In the genomic region with DNA sequence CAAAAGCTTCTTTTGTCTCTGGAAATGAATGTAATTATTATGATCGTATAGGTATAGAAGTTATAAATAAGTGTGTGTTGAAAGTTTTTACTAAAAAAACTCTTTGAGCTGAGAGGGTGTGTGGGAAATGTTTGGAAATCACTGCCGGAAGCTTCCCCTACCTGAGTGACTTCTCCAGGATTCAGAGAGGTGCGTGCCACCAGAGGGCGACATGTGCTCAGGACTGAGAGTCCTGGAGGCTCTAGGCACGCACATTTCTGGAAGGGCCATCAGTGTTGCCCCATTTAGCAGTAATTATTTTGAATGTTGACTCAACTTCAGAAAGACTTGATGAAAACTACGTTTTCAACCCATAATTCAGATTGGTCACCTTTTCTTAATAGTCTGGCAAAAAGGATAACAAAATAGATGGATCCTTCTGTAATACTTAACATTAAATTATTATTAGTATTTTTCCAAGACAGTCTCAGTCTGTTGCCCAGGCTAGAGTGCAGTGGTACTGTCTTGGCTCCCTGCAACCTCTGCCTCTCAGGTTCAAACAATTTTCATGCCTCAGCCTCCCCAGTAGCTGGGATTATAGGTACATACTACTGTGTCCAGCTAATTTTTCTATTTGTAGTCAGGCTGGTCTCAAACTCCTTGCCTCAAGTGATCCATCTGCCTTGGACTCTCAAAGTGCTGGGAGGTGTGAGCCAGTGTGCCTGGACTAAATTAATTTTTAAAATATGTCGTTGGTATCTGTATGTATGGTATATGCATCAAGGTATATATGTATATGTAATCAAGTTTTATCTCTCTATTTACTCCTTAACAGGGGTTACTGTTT, we compare ENCODE assay signal across 8 cellular contexts. TPM values are rescaled to one million over a fixed set of nuclear protein-coding genes. Genes with fewer than 3 reads are reported as not detected.
DNase-seq lines count a peak whose midpoint lies in the region; ATAC-seq and TF ChIP-seq lines count a peak whose summit lies in the region.

No MANE protein-coding gene starts in this region.

- ATAC-seq in GM18861 (IDR thresholded peaks at IDR 0.05; ENCODE audit: unreplicated experiment) (peak; percentile 42), HG03342 (IDR thresholded peaks at IDR 0.05; ENCODE audit: unreplicated experiment) (peak; percentile 50)

- peaks cover 9% of the 10 kb centered on the region for H3K4me1 Mint-ChIP-seq in mesothelial cell of epicardium

- H3K36me3 Mint-ChIP-seq in mesothelial cell of epicardium: peaks cover 2% of the 10 kb centered on the region

- H3K9me3 Mint-ChIP-seq in mesothelial cell of epicardium: no peaks in the 10 kb centered on the region

- H3K4me3 Mint-ChIP-seq in mesothelial cell of epicardium: no peak overlapping the region

- no peaks in the 10 kb centered on the region for H3K27me3 Mint-ChIP-seq in mesothelial cell of epicardium (ENCODE audit: low read depth)

- no peak overlapping the region for H3K27ac Mint-ChIP-seq in mesothelial cell of epicardium

- peak; percentile 61 for DNase-seq in AG08396 (ENCODE audit: low spot score)
- DNase-seq in NCI-H526 treated with DMSO at 0.1 percent for 48 hours (lab: John Stamatoyannopoulos, UW): peak; percentile 44
- peak; percentile 84 to 88 for DNase-seq in activated CD4-positive, alpha-beta T cell treated with anti-CD3 and anti-CD28 coated beads, Interleukin-2, amount 50 U/mL, for 4 hours
- peak; percentile 67 for DNase-seq in ecto neural progenitor cell (ENCODE audit: low spot score)
- DNase-seq in mesothelial cell of epicardium (ENCODE audit: low spot score in 2 of 2, unreplicated experiment in 2 of 2): peak; percentile 53 to 74
- peak; percentile 93 for DNase-seq in stimulated activated CD8-positive, alpha-beta memory T cell treated with anti-CD3 and anti-CD28 coated beads, Interleukin-4, amount 100 ng/mL, for 48 hours

- peak; percentile 57 for TF ChIP-seq CTCF in mesothelial cell of epicardium (IDR thresholded peaks at IDR 0.05; ENCODE audit: unreplicated experiment)

RNA-seq across cellular contexts. Expression of gene GPR171, which starts 34.5 kb away (rescaled TPM):
- not detected in 3 replicates for total RNA-seq in mesothelial cell of epicardium

Comparison
In these comparisons a context has a peak if more than half of its experiments do, and no peak if none do; other contexts are left out.
1. Peak in every context shown above with its lines: DNase-seq and ATAC-seq.